Comparison of ENCODE assay signal across 33 cellular contexts in the genomic region with DNA sequence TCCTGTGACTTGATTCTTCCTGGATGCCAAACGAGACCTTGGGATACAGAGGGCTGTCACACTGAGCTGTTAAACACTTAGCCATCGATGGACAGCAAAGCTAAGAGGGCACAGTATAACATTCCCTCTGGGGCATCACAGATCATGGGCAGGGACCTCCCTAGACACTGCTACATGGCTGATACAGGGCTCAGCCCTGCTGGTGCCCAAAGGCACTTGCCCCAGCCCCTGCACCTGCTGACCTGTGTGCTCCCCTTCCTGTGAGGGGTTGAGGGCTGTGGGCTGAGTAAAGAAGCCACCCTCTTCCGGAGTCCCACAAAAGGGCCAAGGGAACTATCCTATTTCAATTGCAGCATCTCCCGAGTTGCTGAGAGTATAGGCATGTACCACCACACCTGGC.
"Had no signal": no experiment of that assay in that cellular context is flagged by ENCODE, and none has a peak within 500 bp of the region (broad histone marks: within the 10 kb centered on the region; RNA-seq: fewer than 3 reads in every experiment).

No MANE protein-coding gene starts in this region.

- H3K36me3 ChIP-seq: adrenal gland, ascending aorta had no signal

- ATAC-seq: activated CD8-positive, alpha-beta T cell treated with anti-CD3 and anti-CD28 coated beads for 36 hours; activated T-cell treated with anti-CD3 and anti-CD28 coated beads, Interleukin-2, amount 50 U/mL, for 4 hours; activated T-cell treated with anti-CD3 and anti-CD28 coated beads, Interleukin-2, amount 50 U/mL, for 72 hours; activated T-helper 17 cell treated with anti-CD3 and anti-CD28 coated beads, Interleukin-2, amount 50 U/mL, for 72 hours had no signal

- H3K27me3 Mint-ChIP-seq: activated B cell treated with CpG ODN at 0.5 μM for 24 hours; activated CD4-positive, alpha-beta memory T cell treated with anti-CD3 and anti-CD28 coated beads for 36 hours; activated CD4-positive, alpha-beta T cell treated with anti-CD3 and anti-CD28 coated beads, Interleukin-2, amount 10 ng/mL, durations not matched to agents 24 days and 14 days; activated CD8-positive, alpha-beta T cell treated with anti-CD3 and anti-CD28 coated beads for 36 hours; activated naive CD8-positive, alpha-beta T cell treated with anti-CD3 and anti-CD28 coated beads for 36 hours; activated T-helper 17 cell treated with anti-CD3 and anti-CD28 coated beads, Interleukin-2, amount 50 U/mL, for 72 hours; brain had no signal

- DNase-seq: activated B cell treated with CpG ODN at 0.5 μM for 24 hours; activated CD4-positive, alpha-beta memory T cell treated with anti-CD3 and anti-CD28 coated beads for 36 hours; activated CD4-positive, alpha-beta T cell treated with anti-CD3 and anti-CD28 coated beads for 4 hours; activated CD4-positive, alpha-beta T cell treated with anti-CD3 and anti-CD28 coated beads, Interleukin-2, amount 10 ng/mL, durations not matched to agents 24 days and 14 days; activated CD4-positive, alpha-beta T cell treated with anti-CD3 and anti-CD28 coated beads, Interleukin-2, amount 50 U/mL, for 1 hour; activated CD4-positive, alpha-beta T cell treated with anti-CD3 and anti-CD28 coated beads, Interleukin-2, amount 50 U/mL, for 4 hours; activated CD4-positive, CD25-positive, alpha-beta regulatory T cell treated with anti-CD3 and anti-CD28 coated beads, Interleukin-2, amount 50 U/mL, for 72 hours; activated CD8-positive, alpha-beta memory T cell treated with anti-CD3 and anti-CD28 coated beads, Interleukin-2, amount 50 U/mL, for 4 hours; activated CD8-positive, alpha-beta T cell treated with anti-CD3 and anti-CD28 coated beads for 36 hours; activated effector memory CD4-positive, alpha-beta T cell treated with anti-CD3 and anti-CD28 coated beads, Interleukin-2, amount 50 U/mL, for 16 hours; activated gamma-delta T cell treated with Interleukin-2 at 50 U/mL for 16 hours; activated naive CD4-positive, alpha-beta T cell; activated naive CD4-positive, alpha-beta T cell treated with anti-CD3 and anti-CD28 coated beads for 36 hours; activated naive CD4-positive, alpha-beta T cell treated with anti-CD3 and anti-CD28 coated beads, Interleukin-2, amount 50 U/mL, for 16 hours; activated naive CD8-positive, alpha-beta T cell treated with anti-CD3 and anti-CD28 coated beads for 36 hours; activated T-cell treated with anti-CD3 and anti-CD28 coated beads for 4 hours; activated T-cell treated with anti-CD3 and anti-CD28 coated beads, Interleukin-2, amount 50 U/mL, for 1 hour; activated T-cell treated with anti-CD3 and anti-CD28 coated beads, Interleukin-2, amount 50 U/mL, for 4 hours; activated T-cell treated with anti-CD3 and anti-CD28 coated beads, Interleukin-2, amount 50 U/mL, for 72 hours; adrenal gland; amniotic stem cell; anterior cingulate cortex; central memory CD4-positive, alpha-beta T cell; T-helper 1 cell; T-helper 2 cell; T-helper 9 cell had no signal

- H3K9me3 ChIP-seq: adrenal gland, ascending aorta had no signal

- H3K4me3 Mint-ChIP-seq: activated B cell treated with CpG ODN at 0.5 μM for 24 hours; activated CD4-positive, alpha-beta memory T cell treated with anti-CD3 and anti-CD28 coated beads for 36 hours; activated CD4-positive, alpha-beta T cell treated with anti-CD3 and anti-CD28 coated beads, Interleukin-2, amount 10 ng/mL, durations not matched to agents 24 days and 14 days; activated CD8-positive, alpha-beta T cell treated with anti-CD3 and anti-CD28 coated beads for 36 hours; activated naive CD4-positive, alpha-beta T cell treated with anti-CD3 and anti-CD28 coated beads for 36 hours; activated naive CD8-positive, alpha-beta T cell treated with anti-CD3 and anti-CD28 coated beads for 36 hours; activated T-cell treated with anti-CD3 and anti-CD28 coated beads, Interleukin-2, amount 50 U/mL, for 4 hours; activated T-cell treated with anti-CD3 and anti-CD28 coated beads, Interleukin-2, amount 50 U/mL, for 72 hours; activated T-helper 1 cell treated with anti-CD3 and anti-CD28 coated beads, Interleukin-12 subunit alpha, Interleukin-12 subunit beta, Interleukin-2, Interleukin-4 antibody, amounts not matched to agents 30 ng/mL and 10 ng/mL and 1 ng/mL, durations not matched to agents 14 hours and 24 hours and 36 hours; activated T-helper 17 cell treated with anti-CD3 and anti-CD28 coated beads, Interleukin-2, amount 50 U/mL, for 72 hours; T-helper 1 cell treated with Interleukin-12 subunit alpha and Interleukin-12 subunit beta and Interleukin-4 antibody, amounts not matched to agents 30 μg/mL and 1 μg/mL, for 36 hours; T-helper 2 cell treated with Interferon-gamma antibody and Interleukin-4, amounts not matched to agents 5 μg/mL and 100 μg/mL, for 36 hours had no signal

- H3K4me1 Mint-ChIP-seq: activated B cell treated with CpG ODN at 0.5 μM for 24 hours; activated CD4-positive, alpha-beta T cell treated with anti-CD3 and anti-CD28 coated beads, Interleukin-2, amount 10 ng/mL, durations not matched to agents 24 days and 14 days; activated naive CD8-positive, alpha-beta T cell treated with anti-CD3 and anti-CD28 coated beads for 36 hours; activated T-helper 17 cell treated with anti-CD3 and anti-CD28 coated beads, Interleukin-2, amount 50 U/mL, for 72 hours had no signal

- H3K4me1 ChIP-seq: adrenal gland, ascending aorta had no signal

- H3K27ac ChIP-seq: adrenal gland, ascending aorta, VCaP had no signal

- H3K9me3 Mint-ChIP-seq: activated naive CD8-positive, alpha-beta T cell treated with anti-CD3 and anti-CD28 coated beads for 36 hours; activated T-helper 1 cell treated with anti-CD3 and anti-CD28 coated beads, Interleukin-12 subunit alpha, Interleukin-12 subunit beta, Interleukin-2, Interleukin-4 antibody, amounts not matched to agents 30 ng/mL and 10 ng/mL and 1 ng/mL, durations not matched to agents 14 hours and 24 hours and 36 hours had no signal

- H3K4me3 ChIP-seq: adrenal gland, ascending aorta had no signal

- H3K27ac Mint-ChIP-seq: activated B cell treated with CpG ODN at 0.5 μM for 24 hours; activated CD4-positive, alpha-beta memory T cell treated with anti-CD3 and anti-CD28 coated beads for 36 hours; activated CD4-positive, alpha-beta T cell treated with anti-CD3 and anti-CD28 coated beads, Interleukin-2, amount 10 ng/mL, durations not matched to agents 24 days and 14 days; activated CD8-positive, alpha-beta T cell treated with anti-CD3 and anti-CD28 coated beads for 36 hours; activated naive CD4-positive, alpha-beta T cell treated with anti-CD3 and anti-CD28 coated beads for 36 hours; activated naive CD8-positive, alpha-beta T cell treated with anti-CD3 and anti-CD28 coated beads for 36 hours; activated T-cell treated with anti-CD3 and anti-CD28 coated beads, Interleukin-2, amount 50 U/mL, for 72 hours; activated T-helper 1 cell treated with anti-CD3 and anti-CD28 coated beads, Interleukin-12 subunit alpha, Interleukin-12 subunit beta, Interleukin-2, Interleukin-4 antibody, amounts not matched to agents 30 ng/mL and 10 ng/mL and 1 ng/mL, durations not matched to agents 14 hours and 24 hours and 36 hours; activated T-helper 17 cell treated with anti-CD3 and anti-CD28 coated beads, Interleukin-2, amount 50 U/mL, for 72 hours; T-helper 1 cell treated with Interleukin-12 subunit alpha and Interleukin-12 subunit beta and Interleukin-4 antibody, amounts not matched to agents 30 μg/mL and 1 μg/mL, for 36 hours; T-helper 2 cell treated with Interferon-gamma antibody and Interleukin-4, amounts not matched to agents 5 μg/mL and 100 μg/mL, for 36 hours had no signal

- H3K27me3 ChIP-seq: adrenal gland, ascending aorta had no signal
